ENCODE assay signal across 9 cellular contexts in the genomic region with DNA sequence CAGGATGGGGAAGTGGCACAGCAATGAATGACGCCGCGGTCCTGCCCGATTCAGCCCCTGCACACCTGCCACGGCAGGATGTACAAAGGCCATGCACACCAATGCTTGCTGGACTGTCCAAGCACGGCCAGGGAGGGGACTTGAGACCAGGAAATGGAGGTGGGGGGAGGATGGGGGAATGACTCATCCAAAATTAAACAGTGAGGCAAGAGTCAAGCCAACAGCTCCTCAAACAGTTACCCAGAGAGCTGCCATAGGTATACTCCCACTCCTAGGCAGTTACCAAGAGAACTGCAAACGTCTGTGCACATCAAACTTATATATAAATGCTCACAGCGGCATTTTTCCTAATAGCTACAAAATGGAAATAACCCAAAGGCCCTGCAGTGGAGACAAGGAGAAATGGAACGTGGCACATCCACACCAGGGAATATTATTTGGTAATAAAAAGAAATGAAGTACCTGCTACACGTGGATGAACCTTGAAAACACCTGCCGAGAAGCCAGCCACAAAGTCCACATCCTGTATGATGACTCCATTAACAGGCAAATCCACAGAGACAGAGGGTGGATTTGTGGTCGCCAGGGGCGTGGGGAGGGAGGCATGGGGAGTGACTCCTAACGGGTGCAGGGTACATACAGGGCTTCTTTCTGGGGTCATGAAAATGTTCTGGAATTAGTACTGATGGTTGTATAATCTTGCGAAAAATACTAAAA. TPM values are rescaled to one million over a fixed set of nuclear protein-coding genes. Genes with fewer than 3 reads are reported as not detected.
DNase-seq lines count a peak whose midpoint lies in the region; ATAC-seq, FAIRE-seq and TF ChIP-seq lines count a peak whose summit lies in the region.
"Had no signal": no experiment of that assay in that cellular context is flagged by ENCODE, and none has a peak within 500 bp of the region (broad histone marks: within the 10 kb centered on the region; RNA-seq: fewer than 3 reads in every experiment).

No MANE protein-coding gene starts in this region.

- WGBS in K562 (ENCODE audit: insufficient coverage, low coverage, missing lambda C conversion rate) = 19% methylated on average over 15 of the region's 15 CpGs

- H3K27me3 ChIP-seq in K562 (ENCODE audit: control insufficient read depth in 2 of 2, insufficient read depth in 2 of 2, low read length in 2 of 2) = no peaks in the 10 kb centered on the region
- no peaks in the 10 kb centered on the region for H3K27me3 ChIP-seq in BE2C

- no peaks in the 10 kb centered on the region for H3K9me1 ChIP-seq in K562 (ENCODE audit: control insufficient read depth, insufficient read depth, low read length)

- peak; percentile 99 for FAIRE-seq in K562 (lab: Jason Lieb, UNC)
- FAIRE-seq: A204.1 had no signal

- H3K79me2 ChIP-seq in K562 (ENCODE audit: control insufficient read depth, insufficient read depth, low read length) = no peaks in the 10 kb centered on the region

- H3K27ac ChIP-seq in K562 (ENCODE audit: extremely low read depth, low read depth, low read length) = peak overlapping the region; percentile 89

- POLR2A ChIA-PET in K562 (lab: Yijun Ruan, JAX) = interaction anchor here (0.5 to 0.7 kb wide), 4 partner anchors 21 to 51 kb away, joined by 3 to 4 read pairs (median 3); no protein-coding TSS in a partner anchor

- H3K36me3 Mint-ChIP-seq in type B pancreatic cell = peaks cover 14% of the 10 kb centered on the region

- ATAC-seq in K562 (peak; percentile 96), left lobe of liver (peak; percentile 63), HG03571 (IDR thresholded peaks at IDR 0.05; ENCODE audit: unreplicated experiment) (no peak)

- H3K36me3 ChIP-seq in K562 (ENCODE audit: control insufficient read depth, insufficient read depth, low read length) (peaks cover 36% of the 10 kb centered on the region; the same call in 2 of the 3 replicates), BE2C (peaks cover 13% of the 10 kb centered on the region)

- intact Hi-C loops in K562 (cut with micrococcal nuclease) = no loop called here

- H3K4me1 ChIP-seq in K562 (replicated peaks in 1 of 2; ENCODE audit: control insufficient read depth in 2 of 2, insufficient read depth in 2 of 2, low read length in 2 of 2) (peaks cover 33 to 47% of the 10 kb centered on the region in 2 experiments), BE2C (peaks cover 4% of the 10 kb centered on the region)

- H3K9ac ChIP-seq in K562 (ENCODE audit: insufficient read depth in 1 of 2, low read depth in 2 of 2, low read length in 2 of 2) = peak overlapping the region; percentile 56 to 84

- TF ChIP-seq POLR2A in K562 (conservative IDR thresholded peaks at IDR 0.05) = no peak; the same call in 1 of the 2 replicates

- H3K9me3 Mint-ChIP-seq in type B pancreatic cell = no peaks in the 10 kb centered on the region

- no peak overlapping the region for H3K4me3 Mint-ChIP-seq in type B pancreatic cell

- H4K20me1 ChIP-seq in K562 (replicated peaks; ENCODE audit: control insufficient read depth, insufficient read depth, low read length) = no peaks in the 10 kb centered on the region

- TF ChIP-seq RAD21 in K562 (CRISPR knock-in tag; conservative IDR thresholded peaks at IDR 0.05 in 1 of 2, IDR thresholded peaks at IDR 0.05 in 1 of 2) = no peak

- in situ Hi-C loops in K562 (cut with MboI) = no loop called here

- H2AFZ ChIP-seq in K562 (ENCODE audit: low read depth, low read length) = peak overlapping the region; percentile 72

- DNase-seq in NCI-H1092 treated with DMSO at 0.1 percent for 48 hours (lab: John Stamatoyannopoulos, UW) = peak; percentile 15
- DNase-seq in NCI-H1092 (lab: John Stamatoyannopoulos, UW) = no peak
- peak; percentile 94 for DNase-seq in NCI-H226
- peak; percentile 79 to 90 (median 84) for DNase-seq in K562 (ENCODE audit: extremely low read depth in 1 of 4, low spot score in 3 of 4)
- DNase-seq in left lobe of liver (ENCODE audit: low spot score) = peak; percentile 96
- DNase-seq in type B pancreatic cell (ENCODE audit: extremely low spot score, unreplicated experiment) = no peak
- DNase-seq in BE2C = no peak

- H3K27me3 Mint-ChIP-seq in type B pancreatic cell = no peaks in the 10 kb centered on the region

- H3K4me1 Mint-ChIP-seq in type B pancreatic cell (ENCODE audit: unreplicated experiment) = peaks cover 31% of the 10 kb centered on the region

- TF ChIP-seq CTCF in K562 (IDR thresholded peaks at IDR 0.05 in 2 of 3, conservative IDR thresholded peaks at IDR 0.05 in 1 of 3; ENCODE audit: insufficient read depth in 2 of 3, low read depth in 1 of 3, low read length in 3 of 3) = no peak
- no peak for TF ChIP-seq CTCF in type B pancreatic cell (conservative IDR thresholded peaks at IDR 0.05)
- no peak for TF ChIP-seq CTCF in BE2C (IDR thresholded peaks at IDR 0.05; ENCODE audit: low read depth, low read length)

- CTCF ChIA-PET in K562 (lab: Yijun Ruan, JAX; ENCODE audit: low intra/inter-chr PET ratio) = no interaction called here

- H3K4me3 ChIP-seq in K562 = no peak overlapping the region
- H3K4me3 ChIP-seq in BE2C (ENCODE audit: low read depth, low read length) = no peak overlapping the region

- no TSS peak for BruUV-seq in K562 (replicated peaks; lab: Mats Ljungman, UMichigan)

- TF ChIP-seq EP300 in K562 (IDR thresholded peaks at IDR 0.05; ENCODE audit: low read length) = peak; percentile 83

- H3K27ac Mint-ChIP-seq in type B pancreatic cell = peak overlapping the region; percentile 73

- peak overlapping the region; percentile 45 for H3K4me2 ChIP-seq in K562 (ENCODE audit: insufficient read depth, low read length)

- H3K9me3 ChIP-seq in K562 (replicated peaks; ENCODE audit: control insufficient read depth, insufficient read depth, low read depth, low read length) (peaks cover 7% of the 10 kb centered on the region; the same call in 1 of the 2 replicates), BE2C (no peaks in the 10 kb centered on the region)

TF ChIP-seq in K562, 482 proteins besides CTCF, POLR2A, EP300 and RAD21 (continues in another document):
- TF ChIP-seq, protein P1, sequence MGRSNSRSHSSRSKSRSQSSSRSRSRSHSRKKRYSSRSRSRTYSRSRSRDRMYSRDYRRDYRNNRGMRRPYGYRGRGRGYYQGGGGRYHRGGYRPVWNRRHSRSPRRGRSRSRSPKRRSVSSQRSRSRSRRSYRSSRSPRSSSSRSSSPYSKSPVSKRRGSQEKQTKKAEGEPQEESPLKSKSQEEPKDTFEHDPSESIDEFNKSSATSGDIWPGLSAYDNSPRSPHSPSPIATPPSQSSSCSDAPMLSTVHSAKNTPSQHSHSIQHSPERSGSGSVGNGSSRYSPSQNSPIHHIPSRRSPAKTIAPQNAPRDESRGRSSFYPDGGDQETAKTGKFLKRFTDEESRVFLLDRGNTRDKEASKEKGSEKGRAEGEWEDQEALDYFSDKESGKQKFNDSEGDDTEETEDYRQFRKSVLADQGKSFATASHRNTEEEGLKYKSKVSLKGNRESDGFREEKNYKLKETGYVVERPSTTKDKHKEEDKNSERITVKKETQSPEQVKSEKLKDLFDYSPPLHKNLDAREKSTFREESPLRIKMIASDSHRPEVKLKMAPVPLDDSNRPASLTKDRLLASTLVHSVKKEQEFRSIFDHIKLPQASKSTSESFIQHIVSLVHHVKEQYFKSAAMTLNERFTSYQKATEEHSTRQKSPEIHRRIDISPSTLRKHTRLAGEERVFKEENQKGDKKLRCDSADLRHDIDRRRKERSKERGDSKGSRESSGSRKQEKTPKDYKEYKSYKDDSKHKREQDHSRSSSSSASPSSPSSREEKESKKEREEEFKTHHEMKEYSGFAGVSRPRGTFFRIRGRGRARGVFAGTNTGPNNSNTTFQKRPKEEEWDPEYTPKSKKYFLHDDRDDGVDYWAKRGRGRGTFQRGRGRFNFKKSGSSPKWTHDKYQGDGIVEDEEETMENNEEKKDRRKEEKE (IDR thresholded peaks at IDR 0.05; ENCODE audit: borderline replicate concordance in 1 of 2, control insufficient read depth in 1 of 2, low read depth in 2 of 2, low read length in 1 of 2) = no peak
- TF ChIP-seq, protein P2, sequence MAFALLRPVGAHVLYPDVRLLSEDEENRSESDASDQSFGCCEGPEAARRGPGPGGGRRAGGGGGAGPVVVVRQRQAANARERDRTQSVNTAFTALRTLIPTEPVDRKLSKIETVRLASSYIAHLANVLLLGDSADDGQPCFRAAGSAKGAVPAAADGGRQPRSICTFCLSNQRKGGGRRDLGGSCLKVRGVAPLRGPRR (CRISPR knock-in tag; IDR thresholded peaks at IDR 0.05) = no peak
- TF ChIP-seq SMARCA4 (IDR thresholded peaks at IDR 0.05) (peak; percentile 91), ASH1L (IDR thresholded peaks at IDR 0.05; ENCODE audit: borderline replicate concordance, low read depth, partially characterized antibody) (no peak), ZNF589 (CRISPR knock-in tag; IDR thresholded peaks at IDR 0.05; ENCODE audit: low read depth) (0 out of 2 replicates have a peak, but pooled peaks have one; percentile 67)

RNA-seq across cellular contexts. Expression of a gene that starts 54.1 kb away (rescaled TPM):
- total RNA-seq in K562 (2011; cell fraction: chromatin; rRNA removed; ENCODE audit: low replicate concordance) = 45.2 and 136 TPM in 2 replicates
- total RNA-seq in K562 (2011; cell fraction: nucleolus; rRNA removed) = 58.6 and 60.4 TPM in 2 replicates
- 39.1 and 43.8 TPM in 2 replicates for total RNA-seq in K562 (2011; cell fraction: nucleoplasm; rRNA removed)
- 38.4 and 47.2 TPM in 2 replicates for total RNA-seq in K562 (2014; rRNA removed)
- total RNA-seq in K562 (2014; rRNA removed; fragmentation: Illumina TruSeq; extraction: Trizol) = 8.6 and 12.0 TPM in 2 replicates
- total RNA-seq in K562 (2015; rRNA removed; fragmentation: Illumina TruSeq; extraction: Trizol) = 26.6 and 29.4 TPM in 2 replicates
- 36.7 and 41.6 TPM in 2 replicates for total RNA-seq in K562 (2021)
- polyA plus RNA-seq in K562 (2011; rRNA removed) = 13.8 and 26.1 TPM in 2 replicates
- polyA plus RNA-seq in K562 (2011; cell fraction: cytosol; rRNA removed) = 19.2 and 38.0 TPM in 2 replicates
- 25.6 and 51.5 TPM in 2 replicates for polyA plus RNA-seq in K562 (2011; cell fraction: nucleus; rRNA removed)
- polyA plus RNA-seq in K562 (2012) = 39.3 and 41.6 TPM in 2 replicates
- polyA plus RNA-seq in K562 (2014; fragmentation: Illumina TruSeq; extraction: Trizol) = 33.6 and 42.1 TPM in 2 replicates
- polyA plus RNA-seq in K562 (2014; fragmentation: Nextera tagmentation; extraction: Ambion mirVana) = 1 to 10 TPM; 1.3 to 3.3 TPM
- polyA plus RNA-seq in K562 (2014; rRNA removed) = 27.0 and 31.3 TPM in 2 replicates
- polyA minus RNA-seq in K562 (2011; rRNA and poly(A)+ RNA removed) = 17.6 and 24.3 TPM in 2 replicates
- polyA minus RNA-seq in K562 (2011; cell fraction: cytosol; rRNA and poly(A)+ RNA removed) = 27.8 and 38.5 TPM in 2 replicates
- polyA minus RNA-seq in K562 (2011; cell fraction: nucleus; rRNA and poly(A)+ RNA removed) = 21.9 and 23.3 TPM in 2 replicates
- 17.3 TPM for total RNA-seq in left lobe of liver
- total RNA-seq in type B pancreatic cell (ENCODE audit: low replicate concordance) = 38.3 and 39.5 TPM in 2 replicates
- 24.1 TPM for polyA plus RNA-seq in BE2C (2012; ENCODE audit: insufficient read depth, insufficient read length, low read depth)

Comparison
In these comparisons a context has a peak if more than half of its experiments do, and no peak if none do; other contexts are left out.
1. DNase-seq: peak in NCI-H1092 treated with DMSO at 0.1 percent for 48 hours (single experiment), NCI-H226 (single experiment), K562 (4 of 4) and left lobe of liver (single experiment); none in NCI-H1092 (single experiment), type B pancreatic cell (single experiment) and BE2C (single experiment).